ENCODE assay signal across 1 cellular context in genomic region chr12:6425588-6426531, GRCh38.
TF ChIP-seq lines count a peak whose summit lies in the region.

No MANE protein-coding gene starts in this region.

TF ChIP-seq in K562, 482 proteins besides CTCF, POLR2A, EP300 and RAD21:
- TF ChIP-seq ARID1B (IDR thresholded peaks at IDR 0.05) (no peak), TFAP4 (CRISPR knock-in tag; IDR thresholded peaks at IDR 0.05; ENCODE audit: borderline replicate concordance) (peak; percentile 54; the same call in 1 of the 2 replicates), RCOR1 (IDR thresholded peaks at IDR 0.05; ENCODE audit: borderline replicate concordance in 1 of 2, low read depth in 2 of 2, low read length in 2 of 2) (peak in 1 of 2 experiments; percentile 72; a peak in 2 of 4 replicates), YY1 (IDR thresholded peaks at IDR 0.05; ENCODE audit: borderline replicate concordance in 1 of 3, control insufficient read depth in 1 of 3, extremely low read depth in 1 of 3, insufficient read depth in 3 of 3, insufficient read length in 1 of 3, insufficient replicate concordance in 2 of 3, low read depth in 1 of 3, low read length in 2 of 3) (peak in 1 of 3 experiments; percentile 13), HDAC1 (IDR thresholded peaks at IDR 0.05) (peak in 1 of 2 experiments; percentile 60; a peak in 1 of 4 replicates), E4F1 (CRISPR knock-in tag; IDR thresholded peaks at IDR 0.05; ENCODE audit: borderline replicate concordance) (no peak), KDM1A (IDR thresholded peaks at IDR 0.05) (peak; percentile 81 to 90), ZNF740 (CRISPR knock-in tag; IDR thresholded peaks at IDR 0.05) (no peak), ZNF740 (tag; IDR thresholded peaks at IDR 0.05) (no peak), NFIC (IDR thresholded peaks at IDR 0.05) (peak; percentile 79)
